ENCODE assay signal across 16 cellular contexts in the genomic region with DNA sequence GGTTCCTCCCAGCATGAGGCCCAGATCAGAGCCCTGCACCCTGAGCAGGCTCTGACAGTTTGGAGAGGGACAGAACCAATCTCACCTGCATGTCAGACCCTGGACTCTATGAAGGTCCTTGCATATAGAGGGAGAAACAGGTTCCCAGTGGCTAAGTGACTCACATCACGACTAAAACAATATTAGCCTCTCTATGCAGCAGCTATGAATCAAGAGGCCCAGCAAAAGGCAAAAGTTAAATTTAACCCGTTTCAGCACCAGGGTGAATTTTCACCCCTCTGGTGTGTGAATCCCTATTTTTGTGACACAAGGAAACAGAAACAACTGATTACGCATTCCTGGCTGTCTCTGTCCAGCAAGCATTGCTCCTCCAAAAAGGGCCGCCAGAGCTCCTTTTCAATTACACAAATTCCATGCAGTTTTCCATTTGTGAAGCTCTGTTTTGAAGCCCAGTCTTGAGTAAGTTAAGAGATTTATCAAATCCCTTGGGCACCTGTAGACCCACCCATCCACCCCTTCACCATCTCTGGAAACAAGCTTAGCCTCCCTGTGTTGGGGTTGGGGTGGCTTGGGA.
"Had no signal": no experiment of that assay in that cellular context is flagged by ENCODE, and none has a peak within 500 bp of the region (broad histone marks: within the 10 kb centered on the region; RNA-seq: fewer than 3 reads in every experiment).

No MANE protein-coding gene starts in this region.

- H3K36me3 Mint-ChIP-seq: immature natural killer cell, T-cell, type B pancreatic cell had no signal

- FAIRE-seq: small intestine had no signal

- H3K27me3 ChIP-seq: ascending aorta, foreskin keratinocyte had no signal

- H3K9me3 ChIP-seq: ascending aorta, esophagus squamous epithelium, left lung, neutrophil had no signal

- DNase-seq: activated naive CD4-positive, alpha-beta T cell treated with Interleukin-2 at 50 U/mL for 16 hours; activated naive CD8-positive, alpha-beta T cell treated with anti-CD3 and anti-CD28 coated beads, Interleukin-2, amount 50 U/mL, for 24 hours; activated T-cell treated with anti-CD3 and anti-CD28 coated beads for 4 hours; esophagus squamous epithelium; foreskin keratinocyte; immature natural killer cell; left lung; mammary epithelial cell; right cardiac atrium; small intestine; stimulated activated naive CD8-positive, alpha-beta T cell treated with anti-CD3 and anti-CD28 coated beads, Interleukin-15, Interleukin-2, amounts not matched to agents 100 U/mL and 50 U/mL, for 24 hours; T-cell; T-helper 9 cell had no signal

- H3K36me3 ChIP-seq: ascending aorta, esophagus squamous epithelium, left lung, neutrophil had no signal

- ATAC-seq: activated naive CD8-positive, alpha-beta T cell treated with anti-CD3 and anti-CD28 coated beads, Interleukin-2, amount 50 U/mL, for 24 hours; foreskin keratinocyte; left lung; right cardiac atrium; stimulated activated naive CD8-positive, alpha-beta T cell treated with anti-CD3 and anti-CD28 coated beads, Interleukin-15, Interleukin-2, amounts not matched to agents 100 U/mL and 50 U/mL, for 24 hours; T-cell had no signal

- H3K4me3 Mint-ChIP-seq: activated naive CD8-positive, alpha-beta T cell treated with anti-CD3 and anti-CD28 coated beads, Interleukin-2, amount 50 U/mL, for 24 hours; immature natural killer cell; T-cell; type B pancreatic cell had no signal

- H3K27ac Mint-ChIP-seq: activated naive CD8-positive, alpha-beta T cell treated with anti-CD3 and anti-CD28 coated beads, Interleukin-2, amount 50 U/mL, for 24 hours; immature natural killer cell; T-cell; type B pancreatic cell had no signal

- H3K4me3 ChIP-seq: ascending aorta, esophagus squamous epithelium, left lung had no signal

- H3K4me1 ChIP-seq: ascending aorta, esophagus squamous epithelium, foreskin keratinocyte had no signal

- H3K27ac ChIP-seq: ascending aorta, esophagus squamous epithelium, foreskin keratinocyte, left lung, neutrophil had no signal

- H3K9me3 Mint-ChIP-seq: immature natural killer cell, T-cell had no signal
